In the genomic region with DNA sequence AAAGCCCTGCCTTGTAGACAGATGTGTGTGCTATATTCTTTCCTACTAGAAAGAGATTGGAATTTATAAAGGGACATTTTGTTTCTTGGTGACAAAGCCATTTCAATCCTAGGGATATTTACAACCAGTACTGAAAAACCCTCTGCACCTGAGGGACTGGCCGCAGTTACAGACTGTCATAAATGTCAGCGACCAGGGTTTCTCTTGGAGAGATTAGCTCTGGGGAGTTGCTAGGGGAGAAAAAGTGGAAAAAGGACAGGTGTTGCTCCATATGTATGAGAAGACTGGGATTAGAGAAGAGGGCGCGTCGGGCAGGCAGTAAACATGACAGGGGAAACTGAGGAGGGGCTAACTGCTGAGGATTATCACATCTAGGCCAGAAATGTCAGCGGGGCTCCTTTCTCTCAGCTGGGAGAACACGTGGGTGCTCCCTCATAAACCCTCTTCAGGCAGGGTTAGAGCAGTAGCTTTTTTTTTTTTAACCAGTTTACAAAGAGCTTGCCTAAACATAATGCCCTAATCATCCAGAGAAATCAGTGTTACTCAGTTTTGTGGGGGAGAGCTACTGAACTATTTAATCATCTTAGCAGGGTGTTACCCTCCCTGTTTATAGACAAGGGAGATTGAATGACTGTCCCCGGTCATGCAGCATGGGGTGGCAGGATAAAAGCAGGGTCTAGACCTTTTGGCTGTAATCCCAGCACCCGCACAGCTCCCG, we compare ENCODE assay signal across 1 cellular context.
A peak's percentile ranks its signal among the peaks of the same experiment; 100 is the strongest.
TF ChIP-seq lines count a peak whose summit lies in the region.

No MANE protein-coding gene starts in this region.

TF ChIP-seq in HepG2, 621 proteins besides CTCF, POLR2A, EP300 and RAD21:
- TF ChIP-seq IRX3 (CRISPR knock-in tag; IDR thresholded peaks at IDR 0.05; ENCODE audit: borderline replicate concordance, low read depth) (no peak), ZNF546 (CRISPR knock-in tag; conservative IDR thresholded peaks at IDR 0.05) (no peak), ZNF550 (CRISPR knock-in tag; IDR thresholded peaks at IDR 0.05; ENCODE audit: borderline replicate concordance) (no peak), ZNF7 (CRISPR knock-in tag; IDR thresholded peaks at IDR 0.05) (peak; percentile 60; the same call in 1 of the 2 replicates)
